In genomic region chr12:25939606-25940005, GRCh38 we compare ENCODE assay signal across 25 cellular contexts.
"Had no signal": no experiment of that assay in that cellular context is flagged by ENCODE, and none has a peak within 500 bp of the region (broad histone marks: within the 10 kb centered on the region; RNA-seq: fewer than 3 reads in every experiment).

No MANE protein-coding gene starts in this region.

- H3K36me3 ChIP-seq: Peyer's patch, SJCRH30 had no signal

- H3K4me3 ChIP-seq: PC-9, Peyer's patch, SJCRH30 had no signal

- DNase-seq: Kasumi-1, MM.1S, NCI-H1092 treated with DMSO at 0.1 percent for 48 hours, NCI-H1436, NCI-H187, NCI-H2029, NCI-H2081 treated with DMSO at 0.1 percent for 48 hours, NCI-H2171, NCI-H226, NCI-H446, NCI-H510A, NCI-H524 treated with DMSO at 0.1 percent for 48 hours, NCI-H69, NCI-H774, OCI-M1, PC-9, Peyer's patch, SHP77 treated with DMSO at 0.1 percent for 48 hours, SJCRH30, T-helper 1 cell had no signal

- H2AFZ ChIP-seq: PC-9 had no signal

- H3K9me3 ChIP-seq: Peyer's patch, SJCRH30 had no signal

- H3K9ac ChIP-seq: KMS-11 had no signal

- FAIRE-seq: HTR-8/SVneo had no signal

- H3K4me1 ChIP-seq: Peyer's patch, SJCRH30 had no signal

- ATAC-seq: Right ventricle myocardium inferior, SK-N-SH treated with all-trans-retinoic acid at 6 μM for 48 hours had no signal

- H3K4me2 ChIP-seq: KMS-11, PC-9 had no signal

- H3K27ac ChIP-seq: HL-60, KMS-11, PC-9, Peyer's patch, SJCRH30 had no signal

- H3K27me3 ChIP-seq: Peyer's patch, SJCRH30 had no signal
